ENCODE assay signal across 8 cellular contexts in the genomic region with DNA sequence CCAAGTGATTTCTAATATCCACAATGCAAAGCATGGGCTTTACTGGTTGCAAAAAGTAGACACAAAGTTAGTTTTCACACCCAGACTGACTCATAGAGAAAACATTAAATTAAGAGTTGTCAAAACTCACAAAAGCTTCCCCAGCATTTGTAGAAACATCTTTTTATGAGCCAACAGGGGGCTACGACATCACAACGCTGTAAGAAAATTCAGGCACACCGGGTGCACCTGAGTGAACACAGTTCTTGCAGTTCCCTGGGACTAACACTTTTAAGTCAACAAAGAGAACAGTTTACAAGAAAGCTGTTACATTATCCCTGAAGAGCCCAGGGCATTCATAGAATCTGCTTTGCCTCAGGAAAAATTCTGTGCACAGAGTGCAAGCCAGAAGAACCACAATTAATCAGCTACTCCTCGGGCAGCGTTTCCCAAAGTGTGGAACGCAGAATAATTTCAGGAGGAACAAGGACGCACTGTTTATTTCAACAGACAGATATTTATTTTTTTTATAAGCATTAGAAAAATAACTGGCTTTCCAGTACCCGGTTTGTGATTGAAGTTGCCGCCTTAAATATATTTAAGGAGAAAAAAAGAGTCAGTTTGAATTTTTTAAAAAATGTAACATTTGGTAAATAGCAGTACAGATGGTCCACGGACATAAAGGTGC. TPM values are rescaled to one million over a fixed set of nuclear protein-coding genes. Genes with fewer than 3 reads are reported as not detected.
A peak's percentile ranks its signal among the peaks of the same experiment; 100 is the strongest.
DNase-seq lines count a peak whose midpoint lies in the region; ATAC-seq, FAIRE-seq and TF ChIP-seq lines count a peak whose summit lies in the region.

No MANE protein-coding gene starts in this region.

- TF ChIP-seq CTCF in esophagus muscularis mucosa (IDR thresholded peaks at IDR 0.05) (no peak), ovary (IDR thresholded peaks at IDR 0.05) (no peak)

- peaks cover 56% of the 10 kb centered on the region for H3K4me1 Mint-ChIP-seq in activated naive CD4-positive, alpha-beta T cell treated with anti-CD3 and anti-CD28 coated beads for 36 hours (ENCODE audit: low read depth)

- H3K36me3 ChIP-seq in SJSA1 (peaks cover 8% of the 10 kb centered on the region), esophagus muscularis mucosa (no peaks in the 10 kb centered on the region), ovary (no peaks in the 10 kb centered on the region)

- intact Hi-C loops in activated naive CD4-positive, alpha-beta T cell treated with anti-CD3 and anti-CD28 coated beads for 36 hours (cut with micrococcal nuclease) = loop anchor here (1.0 kb wide), 5 partner anchors 66 to 318 kb away; partner anchors contain the start of gene ELMO2
- intact Hi-C loops in esophagus muscularis mucosa (cut with DNase I) = loop anchor here (5.0 kb wide), 2 partner anchors 66 to 116 kb away; partner anchors contain the start of gene ZNF335
- intact Hi-C loops in ovary (cut with DNase I) = loop anchor here in 3 of 4 donors (5.0 to 10.0 kb wide), 3 partner anchors 76 to 294 kb away; partner anchors contain the start of genes DNTTIP1 (in 1 of the 3), WFDC3 (in 1 of the 3) and ZNF335 (in 1 of the 3)

- H3K27ac Mint-ChIP-seq in activated naive CD4-positive, alpha-beta T cell treated with anti-CD3 and anti-CD28 coated beads for 36 hours = peak overlapping the region; percentile 61

- FAIRE-seq in frontal cortex (lab: Jason Lieb, UNC) = no peak

- H3K36me3 Mint-ChIP-seq in activated naive CD4-positive, alpha-beta T cell treated with anti-CD3 and anti-CD28 coated beads for 36 hours (ENCODE audit: low read depth) = peaks cover 2% of the 10 kb centered on the region

- H3K27me3 Mint-ChIP-seq in activated naive CD4-positive, alpha-beta T cell treated with anti-CD3 and anti-CD28 coated beads for 36 hours (ENCODE audit: low read depth) = no peaks in the 10 kb centered on the region

- H3K4me3 Mint-ChIP-seq in activated naive CD4-positive, alpha-beta T cell treated with anti-CD3 and anti-CD28 coated beads for 36 hours = peak overlapping the region; percentile 86

- H3K27me3 ChIP-seq in SJSA1 (replicated peaks) = no peaks in the 10 kb centered on the region
- no peaks in the 10 kb centered on the region for H3K27me3 ChIP-seq in esophagus muscularis mucosa
- H3K27me3 ChIP-seq in ovary = no peaks in the 10 kb centered on the region

- H3K9me3 Mint-ChIP-seq in activated naive CD4-positive, alpha-beta T cell treated with anti-CD3 and anti-CD28 coated beads for 36 hours = no peaks in the 10 kb centered on the region

- H3K4me1 ChIP-seq in SJSA1 (replicated peaks) (peaks cover 16% of the 10 kb centered on the region), esophagus muscularis mucosa (peaks cover 51 to 63% (median 60%) of the 10 kb centered on the region in 4 donors), ovary (ENCODE audit: insufficient read depth) (peaks cover 11% of the 10 kb centered on the region)

- H3K9me3 ChIP-seq in SJSA1 (replicated peaks) (no peaks in the 10 kb centered on the region), esophagus muscularis mucosa (no peaks in the 10 kb centered on the region), ovary (no peaks in the 10 kb centered on the region)

- H3K27ac ChIP-seq in SJSA1 (no peak overlapping the region), esophagus muscularis mucosa (replicated peaks in 1 of 4) (peak overlapping the region; percentile 94 to 99 (median 98)), ovary (peak overlapping the region; percentile 89 to 99)

- peak overlapping the region; percentile 88 for H3K4me3 ChIP-seq in SJSA1
- H3K4me3 ChIP-seq in esophagus muscularis mucosa = peak overlapping the region; percentile 60 to 89 (median 86)
- H3K4me3 ChIP-seq in ovary = peak overlapping the region; percentile 94

- TF ChIP-seq POLR2A in esophagus muscularis mucosa (IDR thresholded peaks at IDR 0.05; ENCODE audit: low read depth) (no peak), ovary (IDR thresholded peaks at IDR 0.05) (no peak)

- TF ChIP-seq EP300 in esophagus muscularis mucosa (IDR thresholded peaks at IDR 0.05) (no peak), ovary (IDR thresholded peaks at IDR 0.05) (no peak)

- CTCF ChIA-PET in activated naive CD4-positive, alpha-beta T cell treated with anti-CD3 and anti-CD28 coated beads for 36 hours (lab: Charles Lee) = interaction anchor here (0.9 to 2.2 kb wide), 9 partner anchors 9 to 290 kb away, joined by 3 to 9 read pairs (median 4); no protein-coding TSS in a partner anchor

- no peak for ATAC-seq in GM18502 (IDR thresholded peaks at IDR 0.05; ENCODE audit: poor library complexity, unreplicated experiment)

- DNase-seq in activated naive CD4-positive, alpha-beta T cell treated with anti-CD3 and anti-CD28 coated beads for 36 hours = peak; percentile 23
- no peak for DNase-seq in activated naive CD4-positive, alpha-beta T cell treated with Interleukin-2 at 50 U/mL for 16 hours
- DNase-seq in SJSA1 (ENCODE audit: low read depth in 1 of 2, low spot score in 2 of 2) (peak in 1 of 2 experiments; percentile 24), esophagus muscularis mucosa (ENCODE audit: extremely low spot score) (no peak), ovary (no peak), frontal cortex (ENCODE audit: low spot score in 2 of 2) (no peak), T1000 (lab: John Stamatoyannopoulos, UW) (no peak)

- WGBS in esophagus muscularis mucosa = 7% methylated on average over 10 of the region's 10 CpGs
- 3 to 5% (median 3%) methylated on average over 10 of the region's 10 CpGs for WGBS in ovary, 3 donors

RNA-seq across cellular contexts. Expression of gene NCOA5, which starts 1.2 kb away (rescaled TPM):
- total RNA-seq in activated naive CD4-positive, alpha-beta T cell treated with anti-CD3 and anti-CD28 coated beads for 36 hours = 1 to 10 TPM; 4.4 to 5.1 TPM
- total RNA-seq in SJSA1 (2014; rRNA removed; shearing (Covaris generic)) = 17.0 and 25.8 TPM in 2 replicates
- total RNA-seq in esophagus muscularis mucosa (10 to 100 TPM; 17.4 to 36.8 (median 29.9) TPM), ovary (10 to 100 TPM; 27.6 to 51.1 (median 37.4) TPM), frontal cortex (18.3 TPM)
- polyA plus RNA-seq in ovary = 10 to 100 TPM; 27.9 to 35.6 TPM

RNA-seq across cellular contexts. Expression of gene CD40, which starts 29.6 kb away (rescaled TPM):
- 1 to 10 TPM; 6.1 to 6.3 TPM for total RNA-seq in activated naive CD4-positive, alpha-beta T cell treated with anti-CD3 and anti-CD28 coated beads for 36 hours
- 0.05 TPM in 1 of 2 replicates, not detected in the other for total RNA-seq in SJSA1 (2014; rRNA removed; shearing (Covaris generic))
- total RNA-seq in esophagus muscularis mucosa = 10 to 100 TPM in 3 of 4 donors, 1 to 10 TPM in 1; 10.0 to 21.6 (median 16.9) TPM
- 10 to 100 TPM; 14.4 to 28.0 (median 21.3) TPM for total RNA-seq in ovary
- polyA plus RNA-seq in ovary = 10 to 100 TPM; 21.6 to 35.7 TPM
- total RNA-seq in frontal cortex = 0.41 TPM

RNA-seq across cellular contexts. Expression of gene SLC12A5, which starts 59.5 kb away (rescaled TPM):
- total RNA-seq in activated naive CD4-positive, alpha-beta T cell treated with anti-CD3 and anti-CD28 coated beads for 36 hours = not detected
- not detected in 2 replicates for total RNA-seq in SJSA1 (2014; rRNA removed; shearing (Covaris generic))
- 1 to 10 TPM in 1 of 4 donors, under 1 TPM in 1, not detected in 2; 0.99 to 1.2 TPM for total RNA-seq in esophagus muscularis mucosa
- total RNA-seq in ovary = 1 to 10 TPM in 5 of 7 donors, not detected in 2; 1.1 to 2.1 (median 1.3) TPM
- polyA plus RNA-seq in ovary = 1 to 10 TPM; 2.2 to 3.8 TPM
- total RNA-seq in frontal cortex = 18.8 TPM
